Comparison of ENCODE assay signal across 24 cellular contexts in the genomic region with DNA sequence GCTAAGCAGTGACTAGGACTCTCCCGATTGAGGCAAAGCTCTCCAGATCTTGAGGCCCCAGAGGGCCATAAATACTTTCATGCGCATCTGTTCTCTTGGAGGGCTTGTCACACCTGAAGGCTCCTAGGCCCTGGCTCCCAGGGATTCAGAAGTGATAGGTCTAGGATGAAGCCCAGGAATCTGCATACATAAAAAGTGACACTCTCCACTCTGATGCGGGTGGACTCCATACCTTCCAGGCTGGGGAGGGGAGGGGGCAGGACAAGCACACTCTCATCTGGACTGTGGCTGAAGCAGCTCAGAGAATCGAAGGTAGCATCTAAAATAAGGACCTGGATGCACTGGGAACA.
"Had no signal": no experiment of that assay in that cellular context is flagged by ENCODE, and none has a peak within 500 bp of the region (broad histone marks: within the 10 kb centered on the region; RNA-seq: fewer than 3 reads in every experiment).

No MANE protein-coding gene starts in this region.

- DNase-seq: activated CD4-positive, alpha-beta T cell treated with anti-CD3 and anti-CD28 coated beads, Interleukin-2, amount 10 ng/mL, durations not matched to agents 7 days and 5 days; activated CD4-positive, CD25-positive, alpha-beta regulatory T cell treated with anti-CD3 and anti-CD28 coated beads, Interleukin-2, amount 50 U/mL, for 72 hours; activated CD8-positive, alpha-beta T cell treated with anti-CD3 and anti-CD28 coated beads, Interleukin-2, amount 10 ng/mL, durations not matched to agents 7 days and 5 days; activated gamma-delta T cell; activated naive CD4-positive, alpha-beta T cell treated with anti-CD3 and anti-CD28 coated beads, Interleukin-2, amount 50 U/mL, for 16 hours; activated naive CD8-positive, alpha-beta T cell treated with anti-CD3 and anti-CD28 coated beads, Interleukin-2, amount 50 U/mL, for 24 hours; anterior cingulate cortex; caudate nucleus; heart right ventricle; kidney; mammary epithelial cell; retina; sigmoid colon; stimulated activated CD4-positive, alpha-beta T cell treated with anti-CD3 and anti-CD28 coated beads, Interleukin-2, amount 100 ng/mL, for 48 hours; stimulated activated naive CD4-positive, alpha-beta T cell treated with Interleukin-2 at 50 U/mL for 16 hours; T-cell had no signal

- H3K4me1 Mint-ChIP-seq: activated naive CD8-positive, alpha-beta T cell treated with anti-CD3 and anti-CD28 coated beads, Interleukin-2, amount 50 U/mL, for 24 hours; brain; neural crest cell; T-cell had no signal

- H3K4me3 Mint-ChIP-seq: activated CD4-positive, alpha-beta T cell treated with anti-CD3 and anti-CD28 coated beads, Interleukin-2, amount 10 ng/mL, durations not matched to agents 7 days and 5 days; activated CD8-positive, alpha-beta T cell treated with anti-CD3 and anti-CD28 coated beads, Interleukin-2, amount 10 ng/mL, durations not matched to agents 7 days and 5 days; activated naive CD8-positive, alpha-beta T cell treated with anti-CD3 and anti-CD28 coated beads, Interleukin-2, amount 50 U/mL, for 24 hours; activated T-helper 1 cell treated with anti-CD3 and anti-CD28 coated beads, Interleukin-12 subunit alpha, Interleukin-12 subunit beta, Interleukin-2, Interleukin-4 antibody, amounts not matched to agents 30 ng/mL and 10 ng/mL and 1 ng/mL, durations not matched to agents 14 hours and 24 hours and 36 hours; brain; endodermal cell; T-cell; T-helper 2 cell treated with Interferon-gamma antibody and Interleukin-4, amounts not matched to agents 5 μg/mL and 100 μg/mL, for 36 hours had no signal

- H3K36me3 ChIP-seq: heart right ventricle had no signal

- H3K4me3 ChIP-seq: heart right ventricle, sigmoid colon had no signal

- ATAC-seq: activated CD8-positive, alpha-beta T cell treated with anti-CD3 and anti-CD28 coated beads, Interleukin-2, amount 10 ng/mL, durations not matched to agents 7 days and 5 days; activated naive CD8-positive, alpha-beta T cell treated with anti-CD3 and anti-CD28 coated beads, Interleukin-2, amount 50 U/mL, for 24 hours; T-cell had no signal

- H3K27ac Mint-ChIP-seq: activated CD4-positive, alpha-beta T cell treated with anti-CD3 and anti-CD28 coated beads, Interleukin-2, amount 10 ng/mL, durations not matched to agents 7 days and 5 days; activated CD8-positive, alpha-beta T cell treated with anti-CD3 and anti-CD28 coated beads, Interleukin-2, amount 10 ng/mL, durations not matched to agents 7 days and 5 days; activated naive CD8-positive, alpha-beta T cell treated with anti-CD3 and anti-CD28 coated beads, Interleukin-2, amount 50 U/mL, for 24 hours; activated T-helper 1 cell treated with anti-CD3 and anti-CD28 coated beads, Interleukin-12 subunit alpha, Interleukin-12 subunit beta, Interleukin-2, Interleukin-4 antibody, amounts not matched to agents 30 ng/mL and 10 ng/mL and 1 ng/mL, durations not matched to agents 14 hours and 24 hours and 36 hours; brain; endodermal cell; T-cell; T-helper 2 cell treated with Interferon-gamma antibody and Interleukin-4, amounts not matched to agents 5 μg/mL and 100 μg/mL, for 36 hours had no signal

- H3K27me3 ChIP-seq: heart right ventricle, sigmoid colon had no signal

- H3K36me3 Mint-ChIP-seq: brain had no signal

- H3K9me3 Mint-ChIP-seq: activated CD4-positive, alpha-beta T cell treated with anti-CD3 and anti-CD28 coated beads, Interleukin-2, amount 10 ng/mL, durations not matched to agents 7 days and 5 days; activated naive CD8-positive, alpha-beta T cell treated with anti-CD3 and anti-CD28 coated beads, Interleukin-2, amount 50 U/mL, for 24 hours; activated T-helper 1 cell treated with anti-CD3 and anti-CD28 coated beads, Interleukin-12 subunit alpha, Interleukin-12 subunit beta, Interleukin-2, Interleukin-4 antibody, amounts not matched to agents 30 ng/mL and 10 ng/mL and 1 ng/mL, durations not matched to agents 14 hours and 24 hours and 36 hours; brain; endodermal cell; neural crest cell; T-cell; T-helper 2 cell treated with Interferon-gamma antibody and Interleukin-4, amounts not matched to agents 5 μg/mL and 100 μg/mL, for 36 hours had no signal

- H3K27ac ChIP-seq: epithelial cell of prostate, heart right ventricle, VCaP had no signal

- H3K27me3 Mint-ChIP-seq: activated naive CD8-positive, alpha-beta T cell treated with anti-CD3 and anti-CD28 coated beads, Interleukin-2, amount 50 U/mL, for 24 hours had no signal

- H3K4me1 ChIP-seq: sigmoid colon had no signal

- FAIRE-seq: colon, kidney had no signal

- H3K9me3 ChIP-seq: heart right ventricle, sigmoid colon had no signal
